Comparison of ENCODE assay signal across 1 cellular context in genomic region chr20:1491281-1491840, GRCh38.
TF ChIP-seq lines count a peak whose summit lies in the region.

SIRPB2 (minus strand) TSS chr20:1491420; CDS start chr20:1491359, 61 bp downstream.

TF ChIP-seq in SK-N-SH, 30 proteins besides CTCF, POLR2A, EP300 and RAD21 (continued from another document):
- TF ChIP-seq, protein P1, sequence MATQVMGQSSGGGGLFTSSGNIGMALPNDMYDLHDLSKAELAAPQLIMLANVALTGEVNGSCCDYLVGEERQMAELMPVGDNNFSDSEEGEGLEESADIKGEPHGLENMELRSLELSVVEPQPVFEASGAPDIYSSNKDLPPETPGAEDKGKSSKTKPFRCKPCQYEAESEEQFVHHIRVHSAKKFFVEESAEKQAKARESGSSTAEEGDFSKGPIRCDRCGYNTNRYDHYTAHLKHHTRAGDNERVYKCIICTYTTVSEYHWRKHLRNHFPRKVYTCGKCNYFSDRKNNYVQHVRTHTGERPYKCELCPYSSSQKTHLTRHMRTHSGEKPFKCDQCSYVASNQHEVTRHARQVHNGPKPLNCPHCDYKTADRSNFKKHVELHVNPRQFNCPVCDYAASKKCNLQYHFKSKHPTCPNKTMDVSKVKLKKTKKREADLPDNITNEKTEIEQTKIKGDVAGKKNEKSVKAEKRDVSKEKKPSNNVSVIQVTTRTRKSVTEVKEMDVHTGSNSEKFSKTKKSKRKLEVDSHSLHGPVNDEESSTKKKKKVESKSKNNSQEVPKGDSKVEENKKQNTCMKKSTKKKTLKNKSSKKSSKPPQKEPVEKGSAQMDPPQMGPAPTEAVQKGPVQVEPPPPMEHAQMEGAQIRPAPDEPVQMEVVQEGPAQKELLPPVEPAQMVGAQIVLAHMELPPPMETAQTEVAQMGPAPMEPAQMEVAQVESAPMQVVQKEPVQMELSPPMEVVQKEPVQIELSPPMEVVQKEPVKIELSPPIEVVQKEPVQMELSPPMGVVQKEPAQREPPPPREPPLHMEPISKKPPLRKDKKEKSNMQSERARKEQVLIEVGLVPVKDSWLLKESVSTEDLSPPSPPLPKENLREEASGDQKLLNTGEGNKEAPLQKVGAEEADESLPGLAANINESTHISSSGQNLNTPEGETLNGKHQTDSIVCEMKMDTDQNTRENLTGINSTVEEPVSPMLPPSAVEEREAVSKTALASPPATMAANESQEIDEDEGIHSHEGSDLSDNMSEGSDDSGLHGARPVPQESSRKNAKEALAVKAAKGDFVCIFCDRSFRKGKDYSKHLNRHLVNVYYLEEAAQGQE (IDR thresholded peaks at IDR 0.05; ENCODE audit: low read depth, low read length) = no peak
- TF ChIP-seq MXI1 (IDR thresholded peaks at IDR 0.05; ENCODE audit: low read depth, low read length) (no peak), FOSL2 (IDR thresholded peaks at IDR 0.05; ENCODE audit: borderline replicate concordance, low read depth) (no peak), ELF1 (IDR thresholded peaks at IDR 0.05) (no peak), TEAD4 (IDR thresholded peaks at IDR 0.05; ENCODE audit: borderline replicate concordance, insufficient read depth) (no peak), IRF3 (IDR thresholded peaks at IDR 0.05; ENCODE audit: low read depth, low read length) (no peak), GABPA (IDR thresholded peaks at IDR 0.05; ENCODE audit: low read depth) (no peak), RFX5 (IDR thresholded peaks at IDR 0.05; ENCODE audit: low read length) (no peak)
- TF ChIP-seq, protein P2, sequence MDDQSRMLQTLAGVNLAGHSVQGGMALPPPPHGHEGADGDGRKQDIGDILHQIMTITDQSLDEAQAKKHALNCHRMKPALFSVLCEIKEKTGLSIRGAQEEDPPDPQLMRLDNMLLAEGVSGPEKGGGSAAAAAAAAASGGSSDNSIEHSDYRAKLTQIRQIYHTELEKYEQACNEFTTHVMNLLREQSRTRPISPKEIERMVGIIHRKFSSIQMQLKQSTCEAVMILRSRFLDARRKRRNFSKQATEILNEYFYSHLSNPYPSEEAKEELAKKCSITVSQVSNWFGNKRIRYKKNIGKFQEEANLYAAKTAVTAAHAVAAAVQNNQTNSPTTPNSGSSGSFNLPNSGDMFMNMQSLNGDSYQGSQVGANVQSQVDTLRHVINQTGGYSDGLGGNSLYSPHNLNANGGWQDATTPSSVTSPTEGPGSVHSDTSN (IDR thresholded peaks at IDR 0.05) = no peak
